In the genomic region with DNA sequence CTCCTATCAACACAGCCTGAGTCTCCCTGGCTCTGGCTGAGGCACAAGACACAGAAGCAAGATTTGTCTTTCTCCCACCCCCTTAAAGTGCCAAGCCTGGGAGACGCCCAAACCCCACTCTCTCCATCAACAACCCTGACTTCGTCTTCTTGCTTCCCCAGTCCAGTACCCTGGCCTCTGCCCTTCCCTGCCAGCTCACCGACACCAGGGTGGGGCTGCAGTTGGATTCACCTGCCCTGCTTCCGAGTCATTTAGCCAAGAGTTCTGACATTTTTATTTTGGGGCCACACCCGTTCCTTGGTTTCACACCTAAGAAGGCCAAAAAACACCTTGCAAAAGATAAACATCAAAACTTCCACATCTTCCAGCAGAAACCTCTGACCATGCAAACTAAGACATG, we compare ENCODE assay signal across 16 cellular contexts. TPM values are rescaled to one million over a fixed set of nuclear protein-coding genes. Genes with fewer than 3 reads are reported as not detected.
DNase-seq lines count a peak whose midpoint lies in the region; ATAC-seq and TF ChIP-seq lines count a peak whose summit lies in the region.
"Had no signal": no experiment of that assay in that cellular context is flagged by ENCODE, and none has a peak within 500 bp of the region (broad histone marks: within the 10 kb centered on the region; RNA-seq: fewer than 3 reads in every experiment).

No MANE protein-coding gene starts in this region.

- no peaks in the 10 kb centered on the region for H3K4me1 ChIP-seq in CD8-positive, alpha-beta memory T cell (ENCODE audit: insufficient read depth, low read length)
- H3K4me1 ChIP-seq: sigmoid colon had no signal

- peaks cover 9 to 24% (median 17%) of the 10 kb centered on the region in 3 donors for H3K4me1 Mint-ChIP-seq in CD8-positive, alpha-beta memory T cell
- H3K4me1 Mint-ChIP-seq in dendritic cell treated with granulocyte-macrophage colony-stimulating factor and Interleukin-4, amounts not matched to agents 40 ng/mL and 50 ng/mL, for 4 days (ENCODE audit: low read depth), result peaks cover 12% of the 10 kb centered on the region
- peaks cover 17 to 23% of the 10 kb centered on the region in 2 donors for H3K4me1 Mint-ChIP-seq in natural killer cell

- no peak for DNase-seq in CD8-positive, alpha-beta memory T cell
- no peak for DNase-seq in natural killer cell
- DNase-seq in NOMO-1 (lab: John Stamatoyannopoulos, UW; ENCODE audit: unreplicated experiment in 2 of 2), result no peak
- DNase-seq in DMS114 treated with DMSO at 0.1 percent for 48 hours (lab: John Stamatoyannopoulos, UW; ENCODE audit: unreplicated experiment), result no peak
- no peak for DNase-seq in activated CD8-positive, alpha-beta memory T cell treated with anti-CD3 and anti-CD28 coated beads, Interleukin-2, amount 50 U/mL, for 4 hours
- DNase-seq: aorta; DND-41; MM.1S; NCI-H1930; sigmoid colon; stimulated activated CD4-positive, alpha-beta T cell treated with anti-CD3 and anti-CD28 coated beads, Interleukin-2, amount 100 ng/mL, for 24 hours; thyroid gland had no signal

- CTCF ChIA-PET in CD8-positive, alpha-beta memory T cell (lab: Charles Lee), result interaction anchor here (1.2 kb wide), 1 partner anchor 214 kb away, joined by 3 read pairs; no protein-coding TSS in a partner anchor

- no peaks in the 10 kb centered on the region for H3K9me3 ChIP-seq in CD8-positive, alpha-beta memory T cell (ENCODE audit: low read length)
- H3K9me3 ChIP-seq: sigmoid colon, thyroid gland had no signal

- H3K9me3 Mint-ChIP-seq in CD8-positive, alpha-beta memory T cell, result no peaks in the 10 kb centered on the region
- no peaks in the 10 kb centered on the region for H3K9me3 Mint-ChIP-seq in dendritic cell treated with granulocyte-macrophage colony-stimulating factor and Interleukin-4, amounts not matched to agents 40 ng/mL and 50 ng/mL, for 4 days
- no peaks in the 10 kb centered on the region for H3K9me3 Mint-ChIP-seq in natural killer cell

- TF ChIP-seq CTCF in C4-2B (conservative IDR thresholded peaks at IDR 0.05), result no peak
- no peak for TF ChIP-seq CTCF in natural killer cell (IDR thresholded peaks at IDR 0.05)

- H3K27me3 Mint-ChIP-seq in CD8-positive, alpha-beta memory T cell, result no peaks in the 10 kb centered on the region
- no peaks in the 10 kb centered on the region for H3K27me3 Mint-ChIP-seq in dendritic cell treated with granulocyte-macrophage colony-stimulating factor and Interleukin-4, amounts not matched to agents 40 ng/mL and 50 ng/mL, for 4 days
- no peaks in the 10 kb centered on the region for H3K27me3 Mint-ChIP-seq in natural killer cell (ENCODE audit: low read depth in 2 of 2)

- peak overlapping the region in 6 of 8 donors; percentile 44 to 92 (median 78) for H3K27ac Mint-ChIP-seq in CD8-positive, alpha-beta memory T cell
- H3K27ac Mint-ChIP-seq in dendritic cell treated with granulocyte-macrophage colony-stimulating factor and Interleukin-4, amounts not matched to agents 40 ng/mL and 50 ng/mL, for 4 days, result peak overlapping the region; percentile 9
- peak overlapping the region; percentile 59 to 61 for H3K27ac Mint-ChIP-seq in natural killer cell

- POLR2A ChIA-PET in CD8-positive, alpha-beta memory T cell (lab: Charles Lee), result no interaction called here

- peaks cover 4% of the 10 kb centered on the region for H3K36me3 ChIP-seq in CD8-positive, alpha-beta memory T cell (ENCODE audit: insufficient read depth, low read length)
- H3K36me3 ChIP-seq: sigmoid colon, thyroid gland had no signal

- H3K36me3 Mint-ChIP-seq in CD8-positive, alpha-beta memory T cell, result peaks cover 0 to 49% (median 5%) of the 10 kb centered on the region in 3 donors
- peaks cover 43% of the 10 kb centered on the region for H3K36me3 Mint-ChIP-seq in dendritic cell treated with granulocyte-macrophage colony-stimulating factor and Interleukin-4, amounts not matched to agents 40 ng/mL and 50 ng/mL, for 4 days (ENCODE audit: low read depth)
- H3K36me3 Mint-ChIP-seq in natural killer cell, result no peaks in the 10 kb centered on the region

- H3K4me3 Mint-ChIP-seq in CD8-positive, alpha-beta memory T cell, result no peak overlapping the region
- no peak overlapping the region for H3K4me3 Mint-ChIP-seq in dendritic cell treated with granulocyte-macrophage colony-stimulating factor and Interleukin-4, amounts not matched to agents 40 ng/mL and 50 ng/mL, for 4 days
- no peak overlapping the region for H3K4me3 Mint-ChIP-seq in natural killer cell

- H3K27ac ChIP-seq in C4-2B, result peak overlapping the region; percentile 39
- H3K27ac ChIP-seq in CD8-positive, alpha-beta memory T cell (ENCODE audit: low read depth, low read length), result no peak overlapping the region
- H3K27ac ChIP-seq: epithelial cell of prostate, sigmoid colon, thyroid gland had no signal

- intact Hi-C loops in dendritic cell treated with granulocyte-macrophage colony-stimulating factor and Interleukin-4, amounts not matched to agents 40 ng/mL and 50 ng/mL, for 4 days (cut with micrococcal nuclease), result no loop called here
- intact Hi-C loops in natural killer cell (cut with micrococcal nuclease), result no loop called here

- no peak overlapping the region for H3K4me3 ChIP-seq in CD8-positive, alpha-beta memory T cell (ENCODE audit: low read length)
- H3K4me3 ChIP-seq: sigmoid colon, thyroid gland had no signal

- ATAC-seq in natural killer cell (no peak), HG02885 (IDR thresholded peaks at IDR 0.05; ENCODE audit: poor library complexity, unreplicated experiment) (no peak)

- H3K27me3 ChIP-seq in CD8-positive, alpha-beta memory T cell (ENCODE audit: insufficient read depth, low read length, poor library complexity, severe bottlenecking), result no peaks in the 10 kb centered on the region
- H3K27me3 ChIP-seq: sigmoid colon, thyroid gland had no signal

RNA-seq across cellular contexts. Expression of a gene that starts 41.7 kb away (rescaled TPM):
- 10 to 100 TPM; 21.3 to 23.7 TPM for total RNA-seq in CD8-positive, alpha-beta memory T cell
- 11.2 TPM for polyA plus RNA-seq in CD8-positive, alpha-beta memory T cell
- total RNA-seq in natural killer cell, result 10 to 100 TPM in 1 of 3 donors, 1 to 10 TPM in 2; 6.5 to 10.9 (median 8.3) TPM

RNA-seq across cellular contexts. Expression of a gene that starts 45.5 kb away (rescaled TPM):
- total RNA-seq in CD8-positive, alpha-beta memory T cell, result 10 to 100 TPM; 18.9 to 20.0 TPM
- polyA plus RNA-seq in CD8-positive, alpha-beta memory T cell, result 11.1 TPM
- 10 to 100 TPM; 20.9 to 25.8 (median 24.5) TPM for total RNA-seq in natural killer cell

RNA-seq across cellular contexts. Expression of a gene that starts 45.9 kb away (rescaled TPM):
- 1 to 10 TPM; 1.2 to 1.5 TPM for total RNA-seq in CD8-positive, alpha-beta memory T cell
- 0.13 TPM for polyA plus RNA-seq in CD8-positive, alpha-beta memory T cell
- under 1 TPM in 2 of 3 donors, not detected in 1; 0.15 to 0.68 TPM for total RNA-seq in natural killer cell

Comparison
In these comparisons a context has a peak if more than half of its experiments do, and no peak if none do; other contexts are left out.
1. H3K27ac Mint-ChIP-seq: peak in every context shown above with its lines; median percentile 78 in CD8-positive, alpha-beta memory T cell; 60 in natural killer cell; 9 in dendritic cell treated with granulocyte-macrophage colony-stimulating factor and Interleukin-4, amounts not matched to agents 40 ng/mL and 50 ng/mL, for 4 days.